Comparison of ENCODE assay signal across 1 cellular context in genomic region chr13:45167611-45168554, GRCh38.
TF ChIP-seq lines count a peak whose summit lies in the region.

No MANE protein-coding gene starts in this region.

TF ChIP-seq in K562, 482 proteins besides CTCF, POLR2A, EP300 and RAD21 (continued from another document):
- TF ChIP-seq, protein P1, sequence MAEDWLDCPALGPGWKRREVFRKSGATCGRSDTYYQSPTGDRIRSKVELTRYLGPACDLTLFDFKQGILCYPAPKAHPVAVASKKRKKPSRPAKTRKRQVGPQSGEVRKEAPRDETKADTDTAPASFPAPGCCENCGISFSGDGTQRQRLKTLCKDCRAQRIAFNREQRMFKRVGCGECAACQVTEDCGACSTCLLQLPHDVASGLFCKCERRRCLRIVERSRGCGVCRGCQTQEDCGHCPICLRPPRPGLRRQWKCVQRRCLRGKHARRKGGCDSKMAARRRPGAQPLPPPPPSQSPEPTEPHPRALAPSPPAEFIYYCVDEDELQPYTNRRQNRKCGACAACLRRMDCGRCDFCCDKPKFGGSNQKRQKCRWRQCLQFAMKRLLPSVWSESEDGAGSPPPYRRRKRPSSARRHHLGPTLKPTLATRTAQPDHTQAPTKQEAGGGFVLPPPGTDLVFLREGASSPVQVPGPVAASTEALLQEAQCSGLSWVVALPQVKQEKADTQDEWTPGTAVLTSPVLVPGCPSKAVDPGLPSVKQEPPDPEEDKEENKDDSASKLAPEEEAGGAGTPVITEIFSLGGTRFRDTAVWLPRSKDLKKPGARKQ (CRISPR knock-in tag; IDR thresholded peaks at IDR 0.05), result no peak
